Comparison of ENCODE assay signal across 7 cellular contexts in the genomic region with DNA sequence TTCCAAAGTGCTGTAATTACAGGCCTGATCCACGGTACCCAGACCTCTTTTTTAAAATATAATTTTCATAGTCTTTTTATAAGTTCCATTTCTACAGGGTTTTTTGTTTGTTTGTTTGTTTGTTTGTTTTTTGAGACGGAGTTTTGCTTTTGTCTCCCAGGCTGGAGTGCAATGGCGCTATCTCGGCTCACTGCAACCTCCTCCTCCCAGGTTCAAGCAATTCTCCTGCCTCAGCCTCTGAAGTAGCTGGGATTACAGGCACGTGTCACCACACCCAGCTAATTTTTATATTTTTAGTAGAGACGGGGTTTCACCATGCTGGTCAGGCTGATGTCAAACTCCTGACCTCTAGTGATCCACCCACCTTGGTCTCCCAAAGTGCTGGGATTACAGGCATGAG. TPM values are rescaled to one million over a fixed set of nuclear protein-coding genes. Genes with fewer than 3 reads are reported as not detected.
A peak's percentile ranks its signal among the peaks of the same experiment; 100 is the strongest.
DNase-seq lines count a peak whose midpoint lies in the region; ATAC-seq and TF ChIP-seq lines count a peak whose summit lies in the region.
"Not testable (repeated sequence)": the region's sequence is repeated elsewhere in the genome, so short reads cannot be mapped to it uniquely, and the experiment has no call there.

No MANE protein-coding gene starts in this region.

- not testable (repeated sequence) for H2BK5ac ChIP-seq in mesenchymal stem cell (ENCODE audit: low read depth, low read length, poor library complexity, severe bottlenecking)

- H4K91ac ChIP-seq in mesenchymal stem cell (ENCODE audit: low read length): not testable (repeated sequence)

- H3K4ac ChIP-seq in mesenchymal stem cell (ENCODE audit: low read depth in 1 of 2, low read length in 2 of 2): not testable (repeated sequence)

- not testable (repeated sequence) for H3K27me3 ChIP-seq in DND-41 (ENCODE audit: insufficient read depth, low read length, poor library complexity); Karpas-422 (ENCODE audit: low read length); endocrine pancreas (ENCODE audit: control insufficient read depth, insufficient read depth, low read length); mesenchymal stem cell (ENCODE audit: control insufficient read depth in 1 of 2, insufficient read depth in 1 of 2, low read length in 2 of 2)

- WGBS in mesenchymal stem cell: 86% methylated on average over 5 of the region's 6 CpGs

- not testable (repeated sequence) for H4K20me1 ChIP-seq in DND-41 (ENCODE audit: insufficient read depth, low read length); Karpas-422 (ENCODE audit: insufficient read depth, low read depth, low read length)

- H3K9me3 ChIP-seq in DND-41 (ENCODE audit: insufficient read depth, low read length, severe bottlenecking); Karpas-422 (ENCODE audit: low read length); endocrine pancreas (ENCODE audit: control insufficient read depth, low read length); mesenchymal stem cell (ENCODE audit: control insufficient read depth, low read length): not testable (repeated sequence)

- H3K27me3 Mint-ChIP-seq in activated naive CD4-positive, alpha-beta T cell treated with anti-CD3 and anti-CD28 coated beads, Interleukin-2, amount 10 ng/mL, durations not matched to agents 7 days and 5 days: not testable (repeated sequence)

- not testable (repeated sequence) for H2AFZ ChIP-seq in DND-41 (ENCODE audit: low read depth, low read length); Karpas-422 (ENCODE audit: low read length); mesenchymal stem cell (ENCODE audit: low read depth, low read length)

- not testable (repeated sequence) for H3K9me2 ChIP-seq in Karpas-422 (replicated peaks; ENCODE audit: insufficient read depth, low read length)

- H3K18ac ChIP-seq in mesenchymal stem cell (ENCODE audit: low read depth in 1 of 2, low read length in 2 of 2): not testable (repeated sequence)

- not testable (repeated sequence) for H2BK12ac ChIP-seq in mesenchymal stem cell (ENCODE audit: low read length in 2 of 2)

- not testable (repeated sequence) for H3K27ac Mint-ChIP-seq in activated naive CD4-positive, alpha-beta T cell treated with anti-CD3 and anti-CD28 coated beads, Interleukin-2, amount 10 ng/mL, durations not matched to agents 7 days and 5 days

- not testable (repeated sequence) for H2AK5ac ChIP-seq in mesenchymal stem cell (ENCODE audit: low read length, severe bottlenecking)

- not testable (repeated sequence) for H3K14ac ChIP-seq in mesenchymal stem cell (ENCODE audit: low read length in 2 of 2)

- not testable (repeated sequence) for H3K36me3 ChIP-seq in DND-41 (ENCODE audit: insufficient read depth, low read length); Karpas-422 (ENCODE audit: insufficient read depth, low read length); endocrine pancreas (ENCODE audit: control insufficient read depth, insufficient read depth, low read length)
- H3K36me3 ChIP-seq in mesenchymal stem cell (ENCODE audit: control insufficient read depth in 1 of 2, insufficient read depth in 2 of 2, low read depth in 1 of 2, low read length in 2 of 2): peaks cover 7 to 12% of the 10 kb centered on the region in 2 experiments

- intact Hi-C loops in sciatic nerve (cut with DNase I): not testable (repeated sequence)

- not testable (repeated sequence) for DNase-seq in DND-41; Karpas-422; activated naive CD4-positive, alpha-beta T cell treated with anti-CD3 and anti-CD28 coated beads, Interleukin-2, amount 10 ng/mL, durations not matched to agents 7 days and 5 days; mesenchymal stem cell
- DNase-seq in sciatic nerve (ENCODE audit: low spot score): peak; percentile 4

- not testable (repeated sequence) for H4K8ac ChIP-seq in mesenchymal stem cell (ENCODE audit: low read length)

- H3K4me1 Mint-ChIP-seq in activated naive CD4-positive, alpha-beta T cell treated with anti-CD3 and anti-CD28 coated beads, Interleukin-2, amount 10 ng/mL, durations not matched to agents 7 days and 5 days: peaks cover 33% of the 10 kb centered on the region

- TF ChIP-seq CTCF in DND-41 (IDR thresholded peaks at IDR 0.05; ENCODE audit: borderline replicate concordance, extremely low read depth, low read length, poor library complexity, severe bottlenecking); VCaP (conservative IDR thresholded peaks at IDR 0.05): not testable (repeated sequence)

- H3K4me2 ChIP-seq in DND-41 (ENCODE audit: insufficient read depth, low read length) (peak overlapping the region; percentile 83), Karpas-422 (ENCODE audit: low read depth, low read length, poor library complexity, severe bottlenecking) (peak overlapping the region; percentile 85), mesenchymal stem cell (ENCODE audit: low read length, poor library complexity, severe bottlenecking) (peak overlapping the region; percentile 49)

- H3K9ac ChIP-seq in DND-41 (ENCODE audit: low read depth, low read length): peak overlapping the region; percentile 89
- H3K9ac ChIP-seq in Karpas-422 (ENCODE audit: low read length): peak overlapping the region; percentile 93; the same call in 1 of the 2 replicates
- not testable (repeated sequence) for H3K9ac ChIP-seq in endocrine pancreas (ENCODE audit: control insufficient read depth, insufficient read depth, low read length)
- peak overlapping the region; percentile 100 for H3K9ac ChIP-seq in mesenchymal stem cell (ENCODE audit: low read length)

- H3K79me1 ChIP-seq in mesenchymal stem cell (replicated peaks; ENCODE audit: low read length, poor library complexity, severe bottlenecking): not testable (repeated sequence)

- H3K79me2 ChIP-seq in DND-41 (ENCODE audit: insufficient read depth, low read length): peaks cover 78% of the 10 kb centered on the region
- peaks cover 67% of the 10 kb centered on the region for H3K79me2 ChIP-seq in Karpas-422 (ENCODE audit: low read length)

- peaks cover 27% of the 10 kb centered on the region for H3K4me1 ChIP-seq in DND-41 (ENCODE audit: insufficient read depth, low read length)
- H3K4me1 ChIP-seq in Karpas-422 (ENCODE audit: low read length): peaks cover 21% of the 10 kb centered on the region
- H3K4me1 ChIP-seq in endocrine pancreas (ENCODE audit: control insufficient read depth, insufficient read depth, low read length); mesenchymal stem cell (ENCODE audit: control insufficient read depth, insufficient read depth, low read depth, low read length): not testable (repeated sequence)

- not testable (repeated sequence) for H3K9me3 Mint-ChIP-seq in activated naive CD4-positive, alpha-beta T cell treated with anti-CD3 and anti-CD28 coated beads, Interleukin-2, amount 10 ng/mL, durations not matched to agents 7 days and 5 days

- H2BK15ac ChIP-seq in mesenchymal stem cell (ENCODE audit: low read depth, poor library complexity, severe bottlenecking): not testable (repeated sequence)

- ATAC-seq in DND-41 (ENCODE audit: insufficient read depth, low read depth); sciatic nerve: not testable (repeated sequence)

- peak overlapping the region; percentile 10 for H3K4me3 Mint-ChIP-seq in activated naive CD4-positive, alpha-beta T cell treated with anti-CD3 and anti-CD28 coated beads, Interleukin-2, amount 10 ng/mL, durations not matched to agents 7 days and 5 days

- not testable (repeated sequence) for H3K23ac ChIP-seq in mesenchymal stem cell (ENCODE audit: low read length in 2 of 2)

- CTCF ChIA-PET in activated naive CD4-positive, alpha-beta T cell treated with anti-CD3 and anti-CD28 coated beads, Interleukin-2, amount 10 ng/mL, durations not matched to agents 7 days and 5 days (lab: Charles Lee): interaction anchor here (0.9 kb wide), 1 partner anchor 63 kb away, joined by 4 read pairs; no protein-coding TSS in a partner anchor

- H3K4me3 ChIP-seq in DND-41 (ENCODE audit: low read depth in 1 of 2, low read length in 2 of 2) (peak overlapping the region in 1 of 2 experiments; percentile 94; a peak in 1 of 4 replicates), Karpas-422 (ENCODE audit: low read length) (peak overlapping the region; percentile 89), endocrine pancreas (ENCODE audit: control insufficient read depth, insufficient read depth, low read length) (peak overlapping the region; percentile 92), mesenchymal stem cell (ENCODE audit: insufficient read depth in 1 of 2, low read depth in 1 of 2, low read length in 2 of 2) (peak overlapping the region in 1 of 2 experiments; percentile 96)

- H3K36me3 Mint-ChIP-seq in activated naive CD4-positive, alpha-beta T cell treated with anti-CD3 and anti-CD28 coated beads, Interleukin-2, amount 10 ng/mL, durations not matched to agents 7 days and 5 days: peaks cover 12% of the 10 kb centered on the region

- not testable (repeated sequence) for H2BK120ac ChIP-seq in mesenchymal stem cell (ENCODE audit: low read depth, low read length)

- not testable (repeated sequence) for H3K27ac ChIP-seq in DND-41 (ENCODE audit: low read length); Karpas-422 (ENCODE audit: low read length); mesenchymal stem cell (ENCODE audit: low read length, poor library complexity, severe bottlenecking)
- peak overlapping the region; percentile 91; the same call in 1 of the 2 replicates for H3K27ac ChIP-seq in VCaP

RNA-seq across cellular contexts. Expression of a gene that starts 2.1 kb away (rescaled TPM):
- total RNA-seq in Karpas-422 (2014; rRNA removed; shearing (Covaris generic); ENCODE audit: low replicate concordance): 5.2 and 25.8 TPM in 2 replicates
- 30.7 TPM for polyA plus RNA-seq in mesenchymal stem cell (2013, experiment 1 of 2)
- polyA plus RNA-seq in mesenchymal stem cell (2013, experiment 2 of 2): 31.3 TPM
- total RNA-seq in sciatic nerve: 26.3 TPM

RNA-seq across cellular contexts. Expression of a gene that starts 18.0 kb away (rescaled TPM):
- 41.2 and 49.1 TPM in 2 replicates for total RNA-seq in Karpas-422 (2014; rRNA removed; shearing (Covaris generic); ENCODE audit: low replicate concordance)
- polyA plus RNA-seq in mesenchymal stem cell (2013, experiment 1 of 2): 29.5 TPM
- 28.4 TPM for polyA plus RNA-seq in mesenchymal stem cell (2013, experiment 2 of 2)
- total RNA-seq in sciatic nerve: 60.0 TPM
